In the genomic region with DNA sequence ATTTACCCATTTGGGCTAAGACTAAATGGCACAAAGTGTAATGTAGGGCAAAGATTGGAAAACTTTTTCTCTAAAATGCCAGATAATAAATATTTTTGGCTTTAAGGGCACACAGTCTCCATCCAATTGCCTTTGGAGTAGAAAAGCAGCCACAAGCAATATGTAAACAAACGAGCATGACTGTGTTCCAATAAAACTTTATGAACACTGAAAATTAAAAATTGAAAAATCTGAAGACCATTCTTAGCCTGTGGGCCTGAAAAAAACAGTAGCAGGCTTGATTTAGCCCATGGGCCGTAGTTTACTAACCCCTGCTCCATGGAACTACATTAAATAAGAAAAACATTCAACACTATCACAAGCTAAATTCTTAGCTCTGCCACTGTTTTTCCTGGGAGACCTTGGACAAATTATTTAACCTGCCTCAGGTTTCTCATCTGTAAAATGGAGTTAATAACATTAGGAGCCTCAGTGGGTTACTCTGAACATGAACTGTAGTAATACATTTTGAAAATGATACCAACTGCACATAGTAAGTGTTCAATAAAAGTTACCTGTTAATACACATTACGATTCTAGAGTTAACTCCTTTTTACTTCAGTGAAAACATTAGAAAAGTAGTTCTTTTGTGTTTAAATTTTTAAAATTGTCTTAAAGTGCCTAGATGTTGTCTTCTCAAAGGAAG, we compare ENCODE assay signal across 8 cellular contexts. TPM values are rescaled to one million over a fixed set of nuclear protein-coding genes. Genes with fewer than 3 reads are reported as not detected.
A peak's percentile ranks its signal among the peaks of the same experiment; 100 is the strongest.
DNase-seq lines count a peak whose midpoint lies in the region; ATAC-seq, FAIRE-seq and TF ChIP-seq lines count a peak whose summit lies in the region.

No MANE protein-coding gene starts in this region.

- no peak for ATAC-seq in naive B cell (ENCODE audit: low read depth in 2 of 2)
- no peak for ATAC-seq in GM18909 (IDR thresholded peaks at IDR 0.05; ENCODE audit: poor library complexity, unreplicated experiment)
- no peak for ATAC-seq in HG02798 (IDR thresholded peaks at IDR 0.05; ENCODE audit: poor library complexity, unreplicated experiment)

- no peaks in the 10 kb centered on the region for H3K27me3 ChIP-seq in bronchial epithelial cell (ENCODE audit: control insufficient read depth, insufficient read depth, low read length)

- no peaks in the 10 kb centered on the region for H3K36me3 ChIP-seq in bronchial epithelial cell (ENCODE audit: control insufficient read depth, insufficient read depth, low read length)

- H3K4me3 Mint-ChIP-seq in IgD-negative memory B cell (peak overlapping the region; percentile 93 to 100 (median 98)), naive B cell (peak overlapping the region; percentile 90 to 100 (median 98))

- TF ChIP-seq CTCF in AG10803 (conservative IDR thresholded peaks at IDR 0.05; ENCODE audit: low read length) (no peak), bronchial epithelial cell (IDR thresholded peaks at IDR 0.05; ENCODE audit: insufficient read depth, low read length, severe bottlenecking) (no peak)

- H3K27me3 Mint-ChIP-seq in IgD-negative memory B cell (peaks cover 1% of the 10 kb centered on the region), naive B cell (no peaks in the 10 kb centered on the region)

- no peak for FAIRE-seq in bronchial epithelial cell (lab: Jason Lieb, UNC)

- DNase-seq in AG10803 (ENCODE audit: low read depth) (no peak), bronchial epithelial cell (ENCODE audit: low read depth) (no peak), naive B cell (no peak), NCI-H1930 (lab: John Stamatoyannopoulos, UW) (no peak)
- DNase-seq in stimulated activated CD4-positive, alpha-beta T cell treated with anti-CD3 and anti-CD28 coated beads, Interleukin-1b, Interleukin-23, amount 100 ng/mL, for 48 hours, result no peak

- peak overlapping the region; percentile 97 to 100 (median 100) for H3K27ac Mint-ChIP-seq in IgD-negative memory B cell
- peak overlapping the region; percentile 99 to 100 (median 100) for H3K27ac Mint-ChIP-seq in naive B cell

- peak overlapping the region; percentile 84 for H3K4me3 ChIP-seq in AG10803 (ENCODE audit: low read length)
- peak overlapping the region; percentile 76 for H3K4me3 ChIP-seq in bronchial epithelial cell (ENCODE audit: low read depth, low read length)

- peaks cover 8% of the 10 kb centered on the region for H3K36me3 Mint-ChIP-seq in IgD-negative memory B cell
- H3K36me3 Mint-ChIP-seq in naive B cell, result peaks cover 0 to 9% of the 10 kb centered on the region in 2 donors

- H3K4me1 Mint-ChIP-seq in IgD-negative memory B cell (peaks cover 47 to 62% (median 55%) of the 10 kb centered on the region in 3 donors), naive B cell (peaks cover 43 to 72% (median 72%) of the 10 kb centered on the region in 3 donors)

- H3K9me3 Mint-ChIP-seq in IgD-negative memory B cell (no peaks in the 10 kb centered on the region), naive B cell (no peaks in the 10 kb centered on the region)

RNA-seq across cellular contexts. Expression of gene IFIH1, which starts 1.3 kb away (rescaled TPM):
- 31.1 TPM for polyA plus RNA-seq in IgD-negative memory B cell
- 2.6 and 4.2 TPM in 2 replicates for total RNA-seq in bronchial epithelial cell
- polyA plus RNA-seq in naive B cell (ENCODE audit: low read depth in 6 of 6), result 10 to 100 TPM; 12.3 to 47.9 (median 41.2) TPM

RNA-seq across cellular contexts. Expression of gene GCA, which starts 26.7 kb away (rescaled TPM):
- polyA plus RNA-seq in IgD-negative memory B cell (52.4 TPM), naive B cell (ENCODE audit: low read depth in 6 of 6) (100 to 1,000 TPM in 1 of 6 donors, 10 to 100 TPM in 5; 57.9 to 106 (median 85.3) TPM)
- total RNA-seq in bronchial epithelial cell, result 8.7 TPM in 2 replicates
